Comparison of ENCODE assay signal across 18 cellular contexts in genomic region chr2:176675557-176676256, GRCh38.
A peak's percentile ranks its signal among the peaks of the same experiment; 100 is the strongest.
DNase-seq lines count a peak whose midpoint lies in the region; ATAC-seq lines count a peak whose summit lies in the region.
"Had no signal": no experiment of that assay in that cellular context is flagged by ENCODE, and none has a peak within 500 bp of the region (broad histone marks: within the 10 kb centered on the region; RNA-seq: fewer than 3 reads in every experiment).

No MANE protein-coding gene starts in this region.

- H3K4me3 ChIP-seq in MG63 = no peak overlapping the region
- H3K4me3 ChIP-seq: K562, Peyer's patch had no signal

- DNase-seq in left ventricle myocardium superior = no peak
- no peak for DNase-seq in left cardiac atrium
- DNase-seq in NCI-H2107 treated with DMSO at 0.1 percent for 48 hours (lab: John Stamatoyannopoulos, UW; ENCODE audit: unreplicated experiment) = peak; percentile 63
- DNase-seq in cerebellum (ENCODE audit: low spot score) = peak; percentile 5
- no peak for DNase-seq in SIG-M5 (lab: John Stamatoyannopoulos, UW)
- no peak for DNase-seq in MG63
- no peak for DNase-seq in RPMI8226
- DNase-seq: activated CD4-positive, alpha-beta T cell treated with anti-CD3 and anti-CD28 coated beads, Interleukin-2, amount 10 ng/mL, durations not matched to agents 7 days and 5 days; activated CD8-positive, alpha-beta memory T cell treated with anti-CD3 and anti-CD28 coated beads, Interleukin-2, amount 50 U/mL, for 48 hours; activated gamma-delta T cell treated with Interleukin-2 at 50 U/mL for 16 hours; amniotic stem cell; effector CD4-positive, alpha-beta T cell; naive thymus-derived CD4-positive, alpha-beta T cell; Peyer's patch; posterior cingulate gyrus; stimulated activated CD4-positive, alpha-beta T cell treated with anti-CD3 and anti-CD28 coated beads, Interleukin-2, amount 100 ng/mL, for 48 hours had no signal

- H3K27me3 ChIP-seq in MG63 = no peaks in the 10 kb centered on the region
- H3K27me3 ChIP-seq: Peyer's patch had no signal

- intact Hi-C loops in left ventricle myocardium superior (cut with micrococcal nuclease) (no loop called here), left cardiac atrium (cut with DNase I) (no loop called here)

- peak; percentile 57 for ATAC-seq in left ventricle myocardium superior
- ATAC-seq in left cardiac atrium = no peak
- ATAC-seq in GM19035 (IDR thresholded peaks at IDR 0.05; ENCODE audit: unreplicated experiment) = no peak
- ATAC-seq: K562; naive thymus-derived CD4-positive, alpha-beta T cell had no signal

- no peaks in the 10 kb centered on the region for H3K36me3 ChIP-seq in MG63
- H3K36me3 ChIP-seq: Peyer's patch had no signal

- H3K9me3 ChIP-seq in MG63 = no peaks in the 10 kb centered on the region
- H3K9me3 ChIP-seq: Peyer's patch had no signal

Comparison
In these comparisons a context has a peak if more than half of its experiments do, and no peak if none do; other contexts are left out.
1. DNase-seq: peak in NCI-H2107 treated with DMSO at 0.1 percent for 48 hours (single experiment) and cerebellum (single experiment); none in left ventricle myocardium superior (single experiment), left cardiac atrium (single experiment), SIG-M5 (single experiment), MG63 (single experiment) and RPMI8226 (single experiment).